In the genomic region with DNA sequence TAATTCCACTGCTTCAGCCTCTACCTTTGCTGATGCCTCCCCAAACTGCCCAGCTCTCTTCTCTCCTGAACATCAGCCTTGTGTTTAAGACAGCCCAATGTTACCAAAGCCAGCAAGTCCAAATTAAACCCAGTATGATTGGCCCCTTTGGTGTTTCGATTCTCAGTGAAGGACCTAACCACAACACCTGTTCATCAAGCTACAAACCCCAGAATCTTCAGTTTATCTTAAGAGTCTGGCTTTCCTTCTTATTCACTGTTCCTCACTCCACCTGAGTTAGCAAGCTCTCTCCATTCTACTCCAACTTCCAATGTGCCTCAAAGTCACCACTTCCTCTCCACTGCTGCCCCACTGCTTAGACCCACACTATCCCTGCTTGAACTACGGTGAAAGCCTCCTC, we compare ENCODE assay signal across 9 cellular contexts. TPM values are rescaled to one million over a fixed set of nuclear protein-coding genes. Genes with fewer than 3 reads are reported as not detected.
DNase-seq lines count a peak whose midpoint lies in the region; ATAC-seq, FAIRE-seq and TF ChIP-seq lines count a peak whose summit lies in the region.
"Had no signal": no experiment of that assay in that cellular context is flagged by ENCODE, and none has a peak within 500 bp of the region (broad histone marks: within the 10 kb centered on the region; RNA-seq: fewer than 3 reads in every experiment).

No MANE protein-coding gene starts in this region.

- peak overlapping the region; percentile 1 to 67 for H3K4me3 Mint-ChIP-seq in effector memory CD8-positive, alpha-beta T cell
- no peak overlapping the region for H3K4me3 Mint-ChIP-seq in mesothelial cell of epicardium

- ATAC-seq in GM21367 (IDR thresholded peaks at IDR 0.05; ENCODE audit: unreplicated experiment) (peak; percentile 83), HG03159 (IDR thresholded peaks at IDR 0.05; ENCODE audit: unreplicated experiment) (peak; percentile 90)
- ATAC-seq in effector memory CD8-positive, alpha-beta T cell (replicated peaks) = no peak

- H3K27me3 Mint-ChIP-seq in effector memory CD8-positive, alpha-beta T cell = peaks cover 5 to 10% of the 10 kb centered on the region in 2 donors
- no peaks in the 10 kb centered on the region for H3K27me3 Mint-ChIP-seq in mesothelial cell of epicardium (ENCODE audit: low read depth)

- peaks cover 14 to 25% of the 10 kb centered on the region in 2 donors for H3K4me1 Mint-ChIP-seq in effector memory CD8-positive, alpha-beta T cell (ENCODE audit: low read depth in 2 of 2)
- peaks cover 13% of the 10 kb centered on the region for H3K4me1 Mint-ChIP-seq in mesothelial cell of epicardium

- FAIRE-seq in GM18507 (lab: Jason Lieb, UNC) = peak; percentile 71
- FAIRE-seq: frontal cortex had no signal

- peak overlapping the region; percentile 0 to 93 for H3K27ac Mint-ChIP-seq in effector memory CD8-positive, alpha-beta T cell
- no peak overlapping the region for H3K27ac Mint-ChIP-seq in mesothelial cell of epicardium

- peak; percentile 33 for DNase-seq in GM18507 (ENCODE audit: extremely low spot score, insufficient read length, low read depth)
- no peak for DNase-seq in effector memory CD8-positive, alpha-beta T cell
- no peak for DNase-seq in AG08395 (ENCODE audit: low spot score)
- no peak for DNase-seq in HCEC 1CT
- DNase-seq in NCI-H774 (lab: John Stamatoyannopoulos, UW) = no peak
- DNase-seq in mesothelial cell of epicardium (ENCODE audit: low spot score in 2 of 2, unreplicated experiment in 2 of 2) = no peak

- no peaks in the 10 kb centered on the region for H3K36me3 Mint-ChIP-seq in effector memory CD8-positive, alpha-beta T cell (ENCODE audit: insufficient read depth)
- no peaks in the 10 kb centered on the region for H3K36me3 Mint-ChIP-seq in mesothelial cell of epicardium

- H3K9me3 Mint-ChIP-seq in effector memory CD8-positive, alpha-beta T cell = peaks cover 0 to 5% of the 10 kb centered on the region in 2 donors
- H3K9me3 Mint-ChIP-seq in mesothelial cell of epicardium = no peaks in the 10 kb centered on the region

- no peak for TF ChIP-seq CTCF in mesothelial cell of epicardium (IDR thresholded peaks at IDR 0.05; ENCODE audit: unreplicated experiment)

RNA-seq across cellular contexts. Expression of a gene that starts 25.5 kb away (rescaled TPM):
- total RNA-seq in mesothelial cell of epicardium = 19.7 to 21.2 TPM (median 21.0 TPM) in 3 replicates
